In genomic region chr2:212737773-212738172, GRCh38 we compare ENCODE assay signal across 17 cellular contexts.
DNase-seq lines count a peak whose midpoint lies in the region; ATAC-seq and TF ChIP-seq lines count a peak whose summit lies in the region.
"Had no signal": no experiment of that assay in that cellular context is flagged by ENCODE, and none has a peak within 500 bp of the region (broad histone marks: within the 10 kb centered on the region; RNA-seq: fewer than 3 reads in every experiment).

No MANE protein-coding gene starts in this region.

- H3K9ac ChIP-seq in GM23248, result no peak overlapping the region

- no peaks in the 10 kb centered on the region for H3K79me2 ChIP-seq in GM23248 (ENCODE audit: insufficient read depth)

- H3K9me3 ChIP-seq in GM23248 (ENCODE audit: low read depth) (no peaks in the 10 kb centered on the region), ovary (no peaks in the 10 kb centered on the region)
- H3K9me3 ChIP-seq: HAP-1 had no signal

- no peak for TF ChIP-seq POLR2A in ovary (IDR thresholded peaks at IDR 0.05)

- peaks cover 8% of the 10 kb centered on the region; the same call in 1 of the 2 replicates for H3K4me1 ChIP-seq in GM23248 (ENCODE audit: insufficient read depth)
- H3K4me1 ChIP-seq in ovary (ENCODE audit: insufficient read depth), result no peaks in the 10 kb centered on the region
- H3K4me1 ChIP-seq: HAP-1 had no signal

- no peaks in the 10 kb centered on the region for H3F3A ChIP-seq in GM23248 (ENCODE audit: insufficient read depth)

- H3K27ac ChIP-seq in GM23248, result no peak overlapping the region
- H3K27ac ChIP-seq in ovary, result no peak overlapping the region

- H3K4me2 ChIP-seq in GM23248 (ENCODE audit: unreplicated experiment), result no peak overlapping the region

- peak; percentile 51 for ATAC-seq in omental fat pad (ENCODE audit: low FRiP score)

- no peaks in the 10 kb centered on the region for H4K20me1 ChIP-seq in GM23248 (ENCODE audit: insufficient read depth)

- H3K4me3 ChIP-seq in GM23248 (no peak overlapping the region), ovary (no peak overlapping the region)
- H3K4me3 ChIP-seq: HAP-1 had no signal

- WGBS in GM23248 (ENCODE audit: low coverage in 1 of 2, low lambda C conversion rate in 2 of 2, missing lambda C conversion rate in 2 of 2), 2 experiments, result 66 to 67% methylated on average over 3 of the region's 3 CpGs
- WGBS in ovary, 3 donors, result 71 to 80% (median 77%) methylated on average over 3 of the region's 3 CpGs

- DNase-seq in A172 (ENCODE audit: low spot score) (peak; percentile 15), GM23248 (peak; percentile 6), astrocyte of the hippocampus (ENCODE audit: low read depth, low spot score) (peak; percentile 20), omental fat pad (ENCODE audit: low spot score) (no peak), ovary (no peak), ecto neural progenitor cell (ENCODE audit: low spot score) (no peak)
- no peak for DNase-seq in stimulated activated CD4-positive, alpha-beta T cell treated with anti-CD3 and anti-CD28 coated beads, Interleukin-4, amount 100 ng/mL, for 4 hours
- DNase-seq: 8988T; ACHN; C1 segment of cervical spinal cord; Calu3; CD4-positive, alpha-beta T cell; DMS 273 treated with DMSO at 0.1 percent for 48 hours; HFFc6; IMR-90; KBM-7 had no signal

- H3K27me3 ChIP-seq in GM23248 (replicated peaks; ENCODE audit: insufficient read depth) (no peaks in the 10 kb centered on the region), ovary (no peaks in the 10 kb centered on the region)

- no peak for TF ChIP-seq EP300 in ovary (IDR thresholded peaks at IDR 0.05)

- TF ChIP-seq CTCF in omental fat pad (IDR thresholded peaks at IDR 0.05), result no peak
- no peak for TF ChIP-seq CTCF in ovary (IDR thresholded peaks at IDR 0.05)

- no peaks in the 10 kb centered on the region for H3K9me2 ChIP-seq in GM23248 (ENCODE audit: insufficient read depth)

- intact Hi-C loops in ovary (cut with DNase I), result no loop called here

- no peak overlapping the region for H2AFZ ChIP-seq in GM23248

- in situ Hi-C loops in GM23248 (cut with MboI), result no loop called here

- H3K36me3 ChIP-seq in GM23248 (ENCODE audit: low read depth) (no peaks in the 10 kb centered on the region), ovary (no peaks in the 10 kb centered on the region)
- H3K36me3 ChIP-seq: HAP-1 had no signal

Comparison
In these comparisons a context has a peak if more than half of its experiments do, and no peak if none do; other contexts are left out.
1. DNase-seq: peak in A172 (single experiment), GM23248 (single experiment) and astrocyte of the hippocampus (single experiment); none in omental fat pad (single experiment), stimulated activated CD4-positive, alpha-beta T cell treated with anti-CD3 and anti-CD28 coated beads, Interleukin-4, amount 100 ng/mL, for 4 hours (0 of 2), ovary (0 of 5) and ecto neural progenitor cell (single experiment).